Comparison of ENCODE assay signal across 8 cellular contexts in genomic region chr19:46860125-46860845, GRCh38. TPM values are rescaled to one million over a fixed set of nuclear protein-coding genes. Genes with fewer than 3 reads are reported as not detected.
DNase-seq lines count a peak whose midpoint lies in the region; FAIRE-seq and TF ChIP-seq lines count a peak whose summit lies in the region.

No MANE protein-coding gene starts in this region.

- DNase-seq in GDM1 (lab: John Stamatoyannopoulos, UW), result peak; percentile 99
- peak; percentile 96 for DNase-seq in HFF-Myc (ENCODE audit: extremely low read depth, low read depth)
- peak; percentile 99 for DNase-seq in MV-4-11 (lab: John Stamatoyannopoulos, UW)
- DNase-seq in SJSA1 (ENCODE audit: low read depth in 1 of 2, low spot score in 2 of 2), result peak; percentile 100
- DNase-seq in activated naive CD4-positive, alpha-beta T cell treated with anti-CD3 and anti-CD28 coated beads for 36 hours, result peak; percentile 97
- DNase-seq in frontal cortex (ENCODE audit: low spot score in 2 of 2), result peak; percentile 91
- peak; percentile 67 to 99 (median 97) for DNase-seq in nucleus accumbens (lab: John Stamatoyannopoulos, UW)
- peak; percentile 99 for DNase-seq in suprapubic skin (ENCODE audit: low spot score in 2 of 2)

- CTCF ChIA-PET in activated naive CD4-positive, alpha-beta T cell treated with anti-CD3 and anti-CD28 coated beads for 36 hours (lab: Charles Lee), result interaction anchor here (0.6 to 4.8 kb wide), 3 partner anchors 76 to 294 kb away, joined by 3 to 35 read pairs (median 4); no protein-coding TSS in a partner anchor

- TF ChIP-seq EP300 in suprapubic skin (IDR thresholded peaks at IDR 0.05), result no peak

- peaks cover 21% of the 10 kb centered on the region for H3K4me1 Mint-ChIP-seq in activated naive CD4-positive, alpha-beta T cell treated with anti-CD3 and anti-CD28 coated beads for 36 hours (ENCODE audit: low read depth)

- H3K4me3 Mint-ChIP-seq in activated naive CD4-positive, alpha-beta T cell treated with anti-CD3 and anti-CD28 coated beads for 36 hours, result peak overlapping the region; percentile 84

- peak in 1 of 2 donors; percentile 60 for TF ChIP-seq POLR2A in suprapubic skin (IDR thresholded peaks at IDR 0.05)

- H3K4me3 ChIP-seq in HFF-Myc (replicated peaks; ENCODE audit: low read depth, low read length) (peak overlapping the region; percentile 87), SJSA1 (peak overlapping the region; percentile 93), suprapubic skin (peak overlapping the region; percentile 91)

- H3K4me1 ChIP-seq in SJSA1 (replicated peaks), result peaks cover 57% of the 10 kb centered on the region
- peaks cover 59% of the 10 kb centered on the region for H3K4me1 ChIP-seq in suprapubic skin

- peak; percentile 64 for FAIRE-seq in frontal cortex (lab: Jason Lieb, UNC)

- intact Hi-C loops in activated naive CD4-positive, alpha-beta T cell treated with anti-CD3 and anti-CD28 coated beads for 36 hours (cut with micrococcal nuclease), result loop anchor here (1.0 to 10.0 kb wide), 6 partner anchors 10 to 397 kb away; partner anchors contain the start of genes AP2S1, CALM3, CCDC9 and DACT3

- peaks cover 2% of the 10 kb centered on the region for H3K36me3 Mint-ChIP-seq in activated naive CD4-positive, alpha-beta T cell treated with anti-CD3 and anti-CD28 coated beads for 36 hours (ENCODE audit: low read depth)

- H3K36me3 ChIP-seq in SJSA1, result peaks cover 7% of the 10 kb centered on the region
- H3K36me3 ChIP-seq in suprapubic skin, result no peaks in the 10 kb centered on the region

- H3K27ac Mint-ChIP-seq in activated naive CD4-positive, alpha-beta T cell treated with anti-CD3 and anti-CD28 coated beads for 36 hours, result peak overlapping the region; percentile 87

- under 1% methylated on average over 35 of the region's 89 CpGs for WGBS in suprapubic skin

- no peaks in the 10 kb centered on the region for H3K27me3 Mint-ChIP-seq in activated naive CD4-positive, alpha-beta T cell treated with anti-CD3 and anti-CD28 coated beads for 36 hours (ENCODE audit: low read depth)

- H3K27ac ChIP-seq in SJSA1, result peak overlapping the region; percentile 96
- H3K27ac ChIP-seq in suprapubic skin, result peak overlapping the region; percentile 98

- H3K27me3 ChIP-seq in SJSA1 (replicated peaks) (no peaks in the 10 kb centered on the region), suprapubic skin (no peaks in the 10 kb centered on the region)

- no peak for TF ChIP-seq CTCF in HFF-Myc (IDR thresholded peaks at IDR 0.05; ENCODE audit: low read depth, low read length, missing control alignments)
- no peak for TF ChIP-seq CTCF in suprapubic skin (IDR thresholded peaks at IDR 0.05)

- H3K9me3 ChIP-seq in SJSA1 (replicated peaks) (no peaks in the 10 kb centered on the region), suprapubic skin (no peaks in the 10 kb centered on the region)

- peaks cover 3% of the 10 kb centered on the region for H3K9me3 Mint-ChIP-seq in activated naive CD4-positive, alpha-beta T cell treated with anti-CD3 and anti-CD28 coated beads for 36 hours

RNA-seq across cellular contexts. Expression of gene ARHGAP35, which starts 0.5 kb away (rescaled TPM):
- total RNA-seq in SJSA1 (2014; rRNA removed; shearing (Covaris generic)), result 17.7 and 24.7 TPM in 2 replicates
- total RNA-seq in activated naive CD4-positive, alpha-beta T cell treated with anti-CD3 and anti-CD28 coated beads for 36 hours, result 1 to 10 TPM; 8.9 TPM
- total RNA-seq in frontal cortex (73.4 TPM), suprapubic skin (10 to 100 TPM; 33.9 to 54.2 (median 46.5) TPM)

RNA-seq across cellular contexts. Expression of gene AP2S1, which starts 9.6 kb away (rescaled TPM):
- total RNA-seq in SJSA1 (2014; rRNA removed; shearing (Covaris generic)), result 286 and 304 TPM in 2 replicates
- total RNA-seq in activated naive CD4-positive, alpha-beta T cell treated with anti-CD3 and anti-CD28 coated beads for 36 hours, result 100 to 1,000 TPM; 112 to 118 TPM
- total RNA-seq in frontal cortex (64.8 TPM), suprapubic skin (10 to 100 TPM; 50.6 to 93.3 (median 75.0) TPM)

Comparison
In these comparisons a context has a peak if more than half of its experiments do, and no peak if none do; other contexts are left out.
1. Peak in every context shown above with its lines: DNase-seq, H3K4me3 ChIP-seq and H3K27ac ChIP-seq.